Comparison of ENCODE assay signal across 1 cellular context in genomic region chrX:50206753-50207152, GRCh38.
TF ChIP-seq lines count a peak whose summit lies in the region.

No MANE protein-coding gene starts in this region.

TF ChIP-seq in A549, 52 proteins besides CTCF, POLR2A, EP300 and RAD21 (continued from another document):
- TF ChIP-seq BCL3 (IDR thresholded peaks at IDR 0.05) (no peak), HOXB5 (CRISPR knock-in tag; IDR thresholded peaks at IDR 0.05) (no peak), RNF2 (IDR thresholded peaks at IDR 0.05; ENCODE audit: borderline replicate concordance, low read depth) (no peak), CHD2 (IDR thresholded peaks at IDR 0.05; ENCODE audit: low read length, partially characterized antibody) (no peak), TP53 (CRISPR knock-in tag; IDR thresholded peaks at IDR 0.05) (no peak), CBX8 (IDR thresholded peaks at IDR 0.05) (no peak), RFX5 (IDR thresholded peaks at IDR 0.05) (no peak), FOSL2 (IDR thresholded peaks at IDR 0.05) (no peak), FOSL2 (CRISPR knock-in tag; IDR thresholded peaks at IDR 0.05) (no peak), HOXA7 (CRISPR knock-in tag; IDR thresholded peaks at IDR 0.05) (no peak), ZC3H11A (IDR thresholded peaks at IDR 0.05) (no peak), GATA3 (IDR thresholded peaks at IDR 0.05; ENCODE audit: borderline replicate concordance) (no peak), ESRRA (IDR thresholded peaks at IDR 0.05; ENCODE audit: borderline replicate concordance, low read length) (no peak), RARB (CRISPR knock-in tag; IDR thresholded peaks at IDR 0.05) (no peak), KDM1A (IDR thresholded peaks at IDR 0.05; ENCODE audit: low read depth) (no peak), MAX (IDR thresholded peaks at IDR 0.05) (no peak)
- TF ChIP-seq, protein P1, sequence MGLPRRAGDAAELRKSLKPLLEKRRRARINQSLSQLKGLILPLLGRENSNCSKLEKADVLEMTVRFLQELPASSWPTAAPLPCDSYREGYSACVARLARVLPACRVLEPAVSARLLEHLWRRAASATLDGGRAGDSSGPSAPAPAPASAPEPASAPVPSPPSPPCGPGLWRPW (IDR thresholded peaks at IDR 0.05), result no peak
- TF ChIP-seq, protein P2, sequence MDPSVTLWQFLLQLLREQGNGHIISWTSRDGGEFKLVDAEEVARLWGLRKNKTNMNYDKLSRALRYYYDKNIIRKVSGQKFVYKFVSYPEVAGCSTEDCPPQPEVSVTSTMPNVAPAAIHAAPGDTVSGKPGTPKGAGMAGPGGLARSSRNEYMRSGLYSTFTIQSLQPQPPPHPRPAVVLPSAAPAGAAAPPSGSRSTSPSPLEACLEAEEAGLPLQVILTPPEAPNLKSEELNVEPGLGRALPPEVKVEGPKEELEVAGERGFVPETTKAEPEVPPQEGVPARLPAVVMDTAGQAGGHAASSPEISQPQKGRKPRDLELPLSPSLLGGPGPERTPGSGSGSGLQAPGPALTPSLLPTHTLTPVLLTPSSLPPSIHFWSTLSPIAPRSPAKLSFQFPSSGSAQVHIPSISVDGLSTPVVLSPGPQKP (IDR thresholded peaks at IDR 0.05; ENCODE audit: low read depth, low read length), result no peak
